Comparison of ENCODE assay signal across 28 cellular contexts in the genomic region with DNA sequence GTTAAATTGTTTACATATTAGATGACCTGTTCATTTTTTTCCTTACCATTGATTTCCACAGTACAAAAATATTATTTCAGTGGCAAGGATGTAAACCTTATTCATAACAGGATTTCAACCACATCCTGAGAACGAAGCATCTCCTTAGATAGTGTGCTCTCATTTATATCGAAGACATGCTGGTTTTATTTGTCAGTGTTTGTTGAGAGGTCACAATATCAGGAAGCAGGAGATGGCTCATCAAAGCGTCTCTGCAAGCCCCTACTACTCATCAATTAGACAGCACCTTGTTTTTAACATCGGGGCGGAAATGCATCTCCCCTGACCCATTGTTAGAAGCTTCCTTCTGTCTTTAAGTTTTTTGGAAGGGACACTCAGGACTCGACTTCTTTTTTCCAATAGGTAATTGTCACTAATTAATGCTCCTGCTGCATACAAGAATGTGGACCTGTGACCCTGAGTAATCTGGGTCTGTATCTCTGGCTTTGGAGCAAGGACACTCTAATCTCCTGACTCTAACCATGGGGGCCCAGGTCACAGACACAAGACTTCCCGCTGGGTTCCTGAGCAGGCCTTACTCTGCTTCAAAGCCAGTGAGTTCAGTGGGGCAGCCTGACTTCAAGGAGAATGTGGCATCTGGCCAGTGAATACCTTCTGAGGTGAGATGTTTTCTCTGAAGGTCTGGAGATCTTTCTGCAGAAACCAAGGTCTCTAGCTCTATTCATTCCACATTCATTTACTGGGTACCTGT. TPM values are rescaled to one million over a fixed set of nuclear protein-coding genes. Genes with fewer than 3 reads are reported as not detected.
"Had no signal": no experiment of that assay in that cellular context is flagged by ENCODE, and none has a peak within 500 bp of the region (broad histone marks: within the 10 kb centered on the region; RNA-seq: fewer than 3 reads in every experiment).

No MANE protein-coding gene starts in this region.

- H3K4me1 ChIP-seq: Peyer's patch, SJSA1 had no signal

- H3K9me3 ChIP-seq: Peyer's patch, SJSA1 had no signal

- FAIRE-seq: bronchial epithelial cell had no signal

- H3K4me3 Mint-ChIP-seq: activated CD8-positive, alpha-beta T cell treated with anti-CD3 and anti-CD28 coated beads, Interleukin-2, amount 10 ng/mL, durations not matched to agents 7 days and 5 days; activated naive CD4-positive, alpha-beta T cell treated with anti-CD3 and anti-CD28 coated beads, Interleukin-2, amount 50 U/mL, for 24 hours; T-helper 2 cell treated with Interferon-gamma antibody and Interleukin-4, amounts not matched to agents 5 μg/mL and 100 μg/mL, for 36 hours had no signal

- H3K4me3 ChIP-seq: Peyer's patch, SJSA1 had no signal

- H3K36me3 Mint-ChIP-seq: activated naive CD4-positive, alpha-beta T cell treated with anti-CD3 and anti-CD28 coated beads, Interleukin-2, amount 50 U/mL, for 24 hours had no signal

- H3K27ac Mint-ChIP-seq: activated CD8-positive, alpha-beta T cell treated with anti-CD3 and anti-CD28 coated beads, Interleukin-2, amount 10 ng/mL, durations not matched to agents 7 days and 5 days; activated naive CD4-positive, alpha-beta T cell treated with anti-CD3 and anti-CD28 coated beads, Interleukin-2, amount 50 U/mL, for 24 hours; T-helper 2 cell treated with Interferon-gamma antibody and Interleukin-4, amounts not matched to agents 5 μg/mL and 100 μg/mL, for 36 hours had no signal

- ATAC-seq: activated CD8-positive, alpha-beta T cell treated with anti-CD3 and anti-CD28 coated beads, Interleukin-2, amount 10 ng/mL, durations not matched to agents 7 days and 5 days; SK-N-SH treated with all-trans-retinoic acid at 6 μM for 48 hours had no signal

- DNase-seq: activated CD4-positive, alpha-beta T cell treated with anti-CD3 and anti-CD28 coated beads for 48 hours; activated CD4-positive, alpha-beta T cell treated with anti-CD3 and anti-CD28 coated beads, Interleukin-2, amount 50 U/mL, for 4 hours; activated CD4-positive, CD25-positive, alpha-beta regulatory T cell treated with anti-CD3 and anti-CD28 coated beads, Interleukin-2, amount 50 U/mL, for 72 hours; activated CD8-positive, alpha-beta memory T cell treated with anti-CD3 and anti-CD28 coated beads, Interleukin-2, amount 50 U/mL, for 48 hours; activated CD8-positive, alpha-beta T cell treated with anti-CD3 and anti-CD28 coated beads, Interleukin-2, amount 10 ng/mL, durations not matched to agents 7 days and 5 days; activated T-cell treated with anti-CD3 and anti-CD28 coated beads, Interleukin-2, amount 50 U/mL, for 1 hour; aorta; MM.1S; NCI-H1105; NCI-H1436; NCI-H1694 treated with DMSO at 0.1 percent for 48 hours; NCI-H2029 treated with DMSO at 0.1 percent for 48 hours; NCI-H345; NCI-H510A; NCI-H526 treated with DMSO at 0.1 percent for 48 hours; NK-92 treated with Interleukin-12 subunit alpha and Interleukin-12 subunit beta, amount 100 ng/mL, for 24 hours; OCI-M1; Peyer's patch; SHP77; SW 1271 had no signal

- H3K27ac ChIP-seq: KMS-11, Peyer's patch, RWPE1, SJSA1 had no signal

- H3K36me3 ChIP-seq: Peyer's patch, SJSA1 had no signal

- H3K4me1 Mint-ChIP-seq: activated naive CD4-positive, alpha-beta T cell treated with anti-CD3 and anti-CD28 coated beads, Interleukin-2, amount 50 U/mL, for 24 hours had no signal

- H3K9me3 Mint-ChIP-seq: activated naive CD4-positive, alpha-beta T cell treated with anti-CD3 and anti-CD28 coated beads, Interleukin-2, amount 50 U/mL, for 24 hours; T-helper 2 cell treated with Interferon-gamma antibody and Interleukin-4, amounts not matched to agents 5 μg/mL and 100 μg/mL, for 36 hours had no signal

- H3K27me3 ChIP-seq: Peyer's patch, SJSA1 had no signal

RNA-seq across cellular contexts. Expression of a gene that starts 50.3 kb away (rescaled TPM):
- total RNA-seq: activated CD8-positive, alpha-beta T cell treated with anti-CD3 and anti-CD28 coated beads, Interleukin-2, amount 10 ng/mL, durations not matched to agents 7 days and 5 days; T-helper 1 cell treated with Interleukin-12 subunit alpha and Interleukin-12 subunit beta and Interleukin-4 antibody, amounts not matched to agents 30 ng/mL and 1 ng/mL, for 36 hours had no signal
